Comparison of ENCODE assay signal across 8 cellular contexts in genomic region chr3:178084938-178085816, GRCh38.
DNase-seq lines count a peak whose midpoint lies in the region; ATAC-seq and TF ChIP-seq lines count a peak whose summit lies in the region.

No MANE protein-coding gene starts in this region.

- WGBS in thyroid gland, 2 donors, result 29 to 42% methylated on average over 6 of the region's 6 CpGs

- ATAC-seq in natural killer cell, result peak in 2 of 3 donors; percentile 67 to 73
- no peak for ATAC-seq in HG03139 (IDR thresholded peaks at IDR 0.05; ENCODE audit: unreplicated experiment)

- no peaks in the 10 kb centered on the region for H3K36me3 Mint-ChIP-seq in natural killer cell

- H3K27me3 Mint-ChIP-seq in natural killer cell (ENCODE audit: low read depth in 2 of 2), result peaks cover 3 to 13% of the 10 kb centered on the region in 2 donors

- H3K4me1 Mint-ChIP-seq in natural killer cell, result peaks cover 12 to 28% of the 10 kb centered on the region in 2 donors

- no peak overlapping the region for H3K4me3 Mint-ChIP-seq in natural killer cell

- no peak for TF ChIP-seq POLR2A in thyroid gland (IDR thresholded peaks at IDR 0.05)

- no peaks in the 10 kb centered on the region for H3K36me3 ChIP-seq in thyroid gland

- TF ChIP-seq CTCF in natural killer cell (IDR thresholded peaks at IDR 0.05) (no peak), thyroid gland (IDR thresholded peaks at IDR 0.05) (no peak)

- peaks cover 20 to 32% of the 10 kb centered on the region in 2 donors for H3K4me1 ChIP-seq in thyroid gland

- H3K9me3 Mint-ChIP-seq in natural killer cell, result no peaks in the 10 kb centered on the region

- peak overlapping the region in 1 of 2 donors; percentile 33 for H3K27ac Mint-ChIP-seq in natural killer cell

- no peaks in the 10 kb centered on the region for H3K27me3 ChIP-seq in thyroid gland

- no peak overlapping the region for H3K4me3 ChIP-seq in thyroid gland (replicated peaks in 1 of 3)

- H3K27ac ChIP-seq in thyroid gland, result peak overlapping the region; percentile 34 to 51 (median 35)

- intact Hi-C loops in natural killer cell (cut with micrococcal nuclease) (no loop called here), thyroid gland (cut with DNase I) (no loop called here)

- DNase-seq in COLO829 (ENCODE audit: low spot score) (peak; percentile 25), NCI-H2029 (lab: John Stamatoyannopoulos, UW) (peak; percentile 94), fibroblast of the conjunctiva (ENCODE audit: low read depth) (peak; percentile 88), natural killer cell (no peak), thyroid gland (peak; percentile 83 to 85), UCSD-AML1 (lab: John Stamatoyannopoulos, UW; ENCODE audit: unreplicated experiment) (no peak)
- DNase-seq in activated CD4-positive, alpha-beta T cell treated with anti-CD3 and anti-CD28 coated beads, Interleukin-2, amount 50 U/mL, for 4 hours, result peak; percentile 9 to 12

- no peaks in the 10 kb centered on the region for H3K9me3 ChIP-seq in thyroid gland

Comparison
In these comparisons a context has a peak if more than half of its experiments do, and no peak if none do; other contexts are left out.
1. DNase-seq: peak in COLO829 (single experiment), NCI-H2029 (single experiment), activated CD4-positive, alpha-beta T cell treated with anti-CD3 and anti-CD28 coated beads, Interleukin-2, amount 50 U/mL, for 4 hours (2 of 2), fibroblast of the conjunctiva (single experiment) and thyroid gland (2 of 2); none in natural killer cell (single experiment) and UCSD-AML1 (single experiment).